2 cellular contexts compared by ENCODE assay signal in the genomic region with DNA sequence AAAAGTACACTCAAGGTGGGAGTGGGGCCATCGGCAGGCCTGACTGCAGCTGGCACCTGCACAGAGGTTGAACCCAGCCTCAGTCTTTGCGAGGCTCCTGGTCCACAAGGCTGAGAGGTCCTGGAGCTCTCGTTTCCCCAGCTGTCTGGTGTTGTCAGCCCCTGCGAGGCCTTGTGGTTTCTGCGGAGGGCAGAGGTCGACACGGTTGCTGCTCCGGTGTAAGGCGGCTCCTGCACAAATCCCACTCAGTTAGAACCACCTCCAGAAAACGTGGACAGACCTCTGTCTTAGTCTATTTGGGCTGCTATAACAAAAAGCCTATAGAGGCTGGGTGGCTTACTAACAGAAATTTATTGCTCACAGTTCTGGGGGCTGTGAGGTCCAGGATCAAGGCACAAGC.
TF ChIP-seq lines count a peak whose summit lies in the region.

No MANE protein-coding gene starts in this region.

TF ChIP-seq in HepG2, 621 proteins besides CTCF, POLR2A, EP300 and RAD21:
- TF ChIP-seq ZSCAN20 (CRISPR knock-in tag; IDR thresholded peaks at IDR 0.05; ENCODE audit: borderline replicate concordance) (no peak), PITX1 (CRISPR knock-in tag; IDR thresholded peaks at IDR 0.05) (no peak), PCBP2 (optimal IDR thresholded peaks at IDR 0.05; ENCODE audit: low read depth, low read length, poor library complexity, severe bottlenecking) (no peak), POLR2AphosphoS2 (IDR thresholded peaks at IDR 0.05; ENCODE audit: low read depth, low read length) (no peak), ZNF12 (CRISPR knock-in tag; IDR thresholded peaks at IDR 0.05) (peak; percentile 74)
- TF ChIP-seq, protein P1, sequence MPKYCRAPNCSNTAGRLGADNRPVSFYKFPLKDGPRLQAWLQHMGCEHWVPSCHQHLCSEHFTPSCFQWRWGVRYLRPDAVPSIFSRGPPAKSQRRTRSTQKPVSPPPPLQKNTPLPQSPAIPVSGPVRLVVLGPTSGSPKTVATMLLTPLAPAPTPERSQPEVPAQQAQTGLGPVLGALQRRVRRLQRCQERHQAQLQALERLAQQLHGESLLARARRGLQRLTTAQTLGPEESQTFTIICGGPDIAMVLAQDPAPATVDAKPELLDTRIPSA (CRISPR knock-in tag; IDR thresholded peaks at IDR 0.05; ENCODE audit: borderline replicate concordance) = no peak

TF ChIP-seq in GM12878, 131 proteins besides CTCF, POLR2A, EP300 and RAD21:
- TF ChIP-seq RUNX3 (IDR thresholded peaks at IDR 0.05; ENCODE audit: low read length) = peak; percentile 54
- peak; percentile 95 for TF ChIP-seq NR2F1 (conservative IDR thresholded peaks at IDR 0.05)
- TF ChIP-seq, protein P2, sequence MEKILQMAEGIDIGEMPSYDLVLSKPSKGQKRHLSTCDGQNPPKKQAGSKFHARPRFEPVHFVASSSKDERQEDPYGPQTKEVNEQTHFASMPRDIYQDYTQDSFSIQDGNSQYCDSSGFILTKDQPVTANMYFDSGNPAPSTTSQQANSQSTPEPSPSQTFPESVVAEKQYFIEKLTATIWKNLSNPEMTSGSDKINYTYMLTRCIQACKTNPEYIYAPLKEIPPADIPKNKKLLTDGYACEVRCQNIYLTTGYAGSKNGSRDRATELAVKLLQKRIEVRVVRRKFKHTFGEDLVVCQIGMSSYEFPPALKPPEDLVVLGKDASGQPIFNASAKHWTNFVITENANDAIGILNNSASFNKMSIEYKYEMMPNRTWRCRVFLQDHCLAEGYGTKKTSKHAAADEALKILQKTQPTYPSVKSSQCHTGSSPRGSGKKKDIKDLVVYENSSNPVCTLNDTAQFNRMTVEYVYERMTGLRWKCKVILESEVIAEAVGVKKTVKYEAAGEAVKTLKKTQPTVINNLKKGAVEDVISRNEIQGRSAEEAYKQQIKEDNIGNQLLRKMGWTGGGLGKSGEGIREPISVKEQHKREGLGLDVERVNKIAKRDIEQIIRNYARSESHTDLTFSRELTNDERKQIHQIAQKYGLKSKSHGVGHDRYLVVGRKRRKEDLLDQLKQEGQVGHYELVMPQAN (conservative IDR thresholded peaks at IDR 0.05) = no peak
- TF ChIP-seq TCF12 (IDR thresholded peaks at IDR 0.05; ENCODE audit: low read depth, low read length) = 0 out of 2 replicates have a peak, but pooled peaks have one; percentile 31
- peak; percentile 16; the same call in 1 of the 2 replicates for TF ChIP-seq IKZF1 (conservative IDR thresholded peaks at IDR 0.05)
